Comparison of ENCODE assay signal across 17 cellular contexts in the genomic region with DNA sequence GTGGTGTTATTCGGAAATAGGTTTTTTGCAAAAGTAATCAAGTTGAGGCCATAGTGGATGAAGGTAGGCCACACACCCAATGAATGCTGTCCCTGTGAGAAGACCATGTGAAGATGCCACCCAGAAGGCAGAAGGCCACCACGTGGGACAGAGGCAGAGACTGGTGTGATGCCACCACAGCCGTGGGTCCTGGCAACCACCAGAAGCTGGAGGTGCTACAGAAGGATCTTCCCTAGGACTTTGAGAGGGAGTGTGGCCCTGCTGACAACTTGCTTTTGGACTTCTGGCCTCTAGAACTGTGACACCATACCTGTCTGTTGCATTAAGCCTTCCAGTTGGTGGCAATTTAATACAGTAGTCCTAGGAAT.
"Had no signal": no experiment of that assay in that cellular context is flagged by ENCODE, and none has a peak within 500 bp of the region (broad histone marks: within the 10 kb centered on the region; RNA-seq: fewer than 3 reads in every experiment).

No MANE protein-coding gene starts in this region.

- H3K9me3 ChIP-seq: esophagus squamous epithelium, left lung, right atrium auricular region, testis, tibial nerve had no signal

- H3K27me3 Mint-ChIP-seq: stimulated activated naive B cell treated with anti-CD40 and anti-IgM and Interleukin-4, amounts not matched to agents 10 μg/mL and 1 μg/mL and 100 μg/mL, for 72 hours; stimulated activated naive CD8-positive, alpha-beta T cell treated with anti-CD3 and anti-CD28 coated beads, Interleukin-15, amount 100 ng/mL, for 72 hours had no signal

- DNase-seq: dermis blood vessel endothelial cell; esophagus squamous epithelium; foreskin fibroblast; hypothalamus; left lung; mesenchymal stem cell; midbrain; stimulated activated CD4-positive, alpha-beta T cell treated with anti-CD3 and anti-CD28 coated beads, Interleukin-15, amount 100 ng/mL, for 24 hours; stimulated activated CD4-positive, alpha-beta T cell treated with anti-CD3 and anti-CD28 coated beads, Interleukin-1b, Interleukin-23, amount 100 ng/mL, for 48 hours; stimulated activated CD4-positive, alpha-beta T cell treated with anti-CD3 and anti-CD28 coated beads, Interleukin-4, amount 100 ng/mL, for 4 hours; stimulated activated naive B cell treated with anti-CD40 and anti-IgM and Interleukin-4, amounts not matched to agents 10 μg/mL and 1 μg/mL and 100 μg/mL, for 72 hours; stimulated activated naive CD8-positive, alpha-beta T cell treated with anti-CD3 and anti-CD28 coated beads, Interleukin-15, amount 100 ng/mL, for 72 hours; testis had no signal

- H3K36me3 ChIP-seq: esophagus squamous epithelium, left lung, right atrium auricular region had no signal

- ATAC-seq: left lung; stimulated activated naive B cell treated with anti-CD40 and anti-IgM and Interleukin-4, amounts not matched to agents 10 μg/mL and 1 μg/mL and 100 μg/mL, for 72 hours; stimulated activated naive CD8-positive, alpha-beta T cell treated with anti-CD3 and anti-CD28 coated beads, Interleukin-15, amount 100 ng/mL, for 72 hours had no signal

- H3K4me3 Mint-ChIP-seq: nephron; stimulated activated naive B cell treated with anti-CD40 and anti-IgM and Interleukin-4, amounts not matched to agents 10 μg/mL and 1 μg/mL and 100 μg/mL, for 72 hours; stimulated activated naive CD8-positive, alpha-beta T cell treated with anti-CD3 and anti-CD28 coated beads, Interleukin-15, amount 100 ng/mL, for 72 hours had no signal

- H3K27me3 ChIP-seq: right atrium auricular region, testis, tibial nerve had no signal

- H3K36me3 Mint-ChIP-seq: stimulated activated naive B cell treated with anti-CD40 and anti-IgM and Interleukin-4, amounts not matched to agents 10 μg/mL and 1 μg/mL and 100 μg/mL, for 72 hours had no signal

- H3K27ac ChIP-seq: esophagus squamous epithelium, left lung, right atrium auricular region, testis, tibial nerve had no signal

- H3K4me3 ChIP-seq: esophagus squamous epithelium, left lung, lung, right atrium auricular region, testis, tibial nerve had no signal

- H3K9me3 Mint-ChIP-seq: nephron; stimulated activated naive B cell treated with anti-CD40 and anti-IgM and Interleukin-4, amounts not matched to agents 10 μg/mL and 1 μg/mL and 100 μg/mL, for 72 hours; stimulated activated naive CD8-positive, alpha-beta T cell treated with anti-CD3 and anti-CD28 coated beads, Interleukin-15, amount 100 ng/mL, for 72 hours had no signal

- H3K27ac Mint-ChIP-seq: nephron; stimulated activated naive B cell treated with anti-CD40 and anti-IgM and Interleukin-4, amounts not matched to agents 10 μg/mL and 1 μg/mL and 100 μg/mL, for 72 hours had no signal
